Comparison of ENCODE assay signal across 29 cellular contexts in genomic region chr7:39937366-39938153, GRCh38.
"Had no signal": no experiment of that assay in that cellular context is flagged by ENCODE, and none has a peak within 500 bp of the region (broad histone marks: within the 10 kb centered on the region; RNA-seq: fewer than 3 reads in every experiment).

No MANE protein-coding gene starts in this region.

- H3K36me3 Mint-ChIP-seq: memory B cell; natural killer cell; stimulated activated effector memory CD8-positive, alpha-beta T cell treated with anti-CD3 and anti-CD28 coated beads, Interleukin-12 subunit alpha, Interleukin-12 subunit beta, amount 100 ng/mL, for 72 hours had no signal

- ATAC-seq: effector memory CD8-positive, alpha-beta T cell; heart right ventricle; left colon; left ventricle myocardium superior; lower lobe of right lung; natural killer cell; psoas muscle; right cardiac atrium; stimulated activated effector memory CD8-positive, alpha-beta T cell treated with anti-CD3 and anti-CD28 coated beads, Interleukin-12 subunit alpha, Interleukin-12 subunit beta, amount 100 ng/mL, for 72 hours had no signal

- H3K4me1 ChIP-seq: esophagus muscularis mucosa, heart right ventricle, lower lobe of right lung, psoas muscle, sigmoid colon, stomach, thyroid gland, vagina had no signal

- H3K9me3 Mint-ChIP-seq: effector memory CD8-positive, alpha-beta T cell; memory B cell; natural killer cell; stimulated activated effector memory CD8-positive, alpha-beta T cell treated with anti-CD3 and anti-CD28 coated beads, Interleukin-12 subunit alpha, Interleukin-12 subunit beta, amount 100 ng/mL, for 72 hours had no signal

- H3K4me1 Mint-ChIP-seq: memory B cell; natural killer cell; stimulated activated effector memory CD8-positive, alpha-beta T cell treated with anti-CD3 and anti-CD28 coated beads, Interleukin-12 subunit alpha, Interleukin-12 subunit beta, amount 100 ng/mL, for 72 hours had no signal

- H3K27ac Mint-ChIP-seq: effector memory CD8-positive, alpha-beta T cell; memory B cell; natural killer cell; stimulated activated effector memory CD8-positive, alpha-beta T cell treated with anti-CD3 and anti-CD28 coated beads, Interleukin-12 subunit alpha, Interleukin-12 subunit beta, amount 100 ng/mL, for 72 hours had no signal

- DNase-seq: cortex of kidney; effector memory CD8-positive, alpha-beta T cell; foreskin melanocyte; glutamatergic neuron; heart right ventricle; hippocampal formation; kidney glomerular epithelial cell; left colon; left ventricle myocardium superior; lower lobe of right lung; natural killer cell; occipital lobe; ovary; posterior cingulate gyrus; psoas muscle; right cardiac atrium; sigmoid colon; stimulated activated CD4-positive, alpha-beta T cell treated with anti-CD3 and anti-CD28 coated beads, Interleukin-2, amount 100 ng/mL, for 24 hours; stimulated activated CD4-positive, alpha-beta T cell treated with anti-CD3 and anti-CD28 coated beads, Interleukin-4, amount 100 ng/mL, for 24 hours; stimulated activated naive CD4-positive, alpha-beta T cell treated with Interleukin-2 at 50 U/mL for 16 hours; stomach; thyroid gland; trophoblast cell had no signal

- H3K4me3 ChIP-seq: esophagus muscularis mucosa, heart right ventricle, lower lobe of right lung, ovary, psoas muscle, sigmoid colon, stomach, thyroid gland, vagina had no signal

- H3K36me3 ChIP-seq: esophagus muscularis mucosa, heart right ventricle, lower lobe of right lung, ovary, sigmoid colon, stomach, thyroid gland, vagina had no signal

- H3K27me3 ChIP-seq: esophagus muscularis mucosa, heart right ventricle, ovary, sigmoid colon, stomach, thyroid gland, vagina had no signal

- H3K4me3 Mint-ChIP-seq: effector memory CD8-positive, alpha-beta T cell; memory B cell; natural killer cell; stimulated activated effector memory CD8-positive, alpha-beta T cell treated with anti-CD3 and anti-CD28 coated beads, Interleukin-12 subunit alpha, Interleukin-12 subunit beta, amount 100 ng/mL, for 72 hours had no signal

- H3K27ac ChIP-seq: esophagus muscularis mucosa, heart right ventricle, lower lobe of right lung, ovary, psoas muscle, sigmoid colon, stomach, thyroid gland, vagina had no signal

- FAIRE-seq: endometrium, islet of Langerhans had no signal

- H3K9me3 ChIP-seq: esophagus muscularis mucosa, heart right ventricle, lower lobe of right lung, ovary, psoas muscle, sigmoid colon, stomach, thyroid gland, vagina had no signal
